ENCODE assay signal across 26 cellular contexts in genomic region chr18:69684789-69685188, GRCh38.
"Had no signal": no experiment of that assay in that cellular context is flagged by ENCODE, and none has a peak within 500 bp of the region (broad histone marks: within the 10 kb centered on the region; RNA-seq: fewer than 3 reads in every experiment).

No MANE protein-coding gene starts in this region.

- H3K9me3 Mint-ChIP-seq: mesothelial cell of epicardium, naive B cell had no signal

- FAIRE-seq: colon, islet of Langerhans, keratinocyte had no signal

- H3K4me1 ChIP-seq: esophagus squamous epithelium, gastrocnemius medialis, left lung, lower lobe of right lung had no signal

- H3K9me3 ChIP-seq: esophagus squamous epithelium, gastrocnemius medialis, left lung, lower lobe of right lung, mucosa of descending colon had no signal

- H3K4me3 Mint-ChIP-seq: mesothelial cell of epicardium, naive B cell had no signal

- H3K4me3 ChIP-seq: coronary artery, dorsolateral prefrontal cortex, esophagus squamous epithelium, gastrocnemius medialis, heart right ventricle, left lung, lower lobe of right lung, mucosa of descending colon had no signal

- ATAC-seq: esophagus mucosa, gastrocnemius medialis, left lung, lower lobe of right lung, mucosa of descending colon had no signal

- H3K27me3 ChIP-seq: dorsolateral prefrontal cortex, esophagus squamous epithelium, gastrocnemius medialis, heart right ventricle, left lung had no signal

- H3K27ac Mint-ChIP-seq: mesothelial cell of epicardium, naive B cell had no signal

- H3K27ac ChIP-seq: coronary artery, dorsolateral prefrontal cortex, epithelial cell of prostate, esophagus squamous epithelium, gastrocnemius medialis, heart right ventricle, left lung, lower lobe of right lung had no signal

- H3K36me3 ChIP-seq: esophagus squamous epithelium, gastrocnemius medialis, heart right ventricle, lower lobe of right lung had no signal

- H3K36me3 Mint-ChIP-seq: mesothelial cell of epicardium, naive B cell had no signal

- H3K27me3 Mint-ChIP-seq: naive B cell had no signal

- DNase-seq: dermis blood vessel endothelial cell; dorsolateral prefrontal cortex; effector CD4-positive, alpha-beta T cell; effector memory CD4-positive, alpha-beta T cell; erythroblast; esophagus squamous epithelium; foreskin fibroblast; foreskin melanocyte; gastrocnemius medialis; glutamatergic neuron; head of caudate nucleus; heart right ventricle; hippocampal formation; left cardiac atrium; left lung; lower lobe of right lung; mesenchymal stem cell; mucosa of descending colon; naive B cell had no signal

- H3K4me1 Mint-ChIP-seq: mesothelial cell of epicardium, naive B cell had no signal
